In genomic region chr5:59813761-59814562, GRCh38 we compare ENCODE assay signal across 8 cellular contexts.
DNase-seq lines count a peak whose midpoint lies in the region; ATAC-seq and FAIRE-seq lines count a peak whose summit lies in the region.

No MANE protein-coding gene starts in this region.

- no peaks in the 10 kb centered on the region for H3K36me3 ChIP-seq in small intestine (ENCODE audit: control insufficient read depth in 2 of 2, insufficient read depth in 2 of 2, low read length in 2 of 2)

- ATAC-seq in HG02763 (IDR thresholded peaks at IDR 0.05; ENCODE audit: unreplicated experiment), result peak; percentile 57

- H3K9me3 ChIP-seq in small intestine (ENCODE audit: control insufficient read depth, low read depth), result no peaks in the 10 kb centered on the region

- H3K27ac ChIP-seq in small intestine (ENCODE audit: low read depth in 1 of 2, low read length in 1 of 2), result no peak overlapping the region

- FAIRE-seq in small intestine (lab: Jason Lieb, UNC), result no peak

- peak; percentile 15 for DNase-seq in stimulated activated CD4-positive, alpha-beta T cell treated with anti-CD3 and anti-CD28 coated beads, Interleukin-4, amount 100 ng/mL, for 24 hours
- no peak for DNase-seq in stimulated activated CD4-positive, alpha-beta T cell treated with anti-CD3 and anti-CD28 coated beads, Interleukin-4, amount 100 ng/mL, for 1 hour
- DNase-seq in NCI-H146 treated with DMSO at 0.1 percent for 48 hours (lab: John Stamatoyannopoulos, UW; ENCODE audit: unreplicated experiment) (peak; percentile 30), UCSD-AML1 (lab: John Stamatoyannopoulos, UW; ENCODE audit: unreplicated experiment) (peak; percentile 24), germinal center (ENCODE audit: low spot score) (peak; percentile 33), small intestine (peak; percentile 68)
- DNase-seq in stimulated activated CD4-positive, alpha-beta T cell treated with anti-CD3 and anti-CD28 coated beads, Interleukin-1b, Interleukin-23, amount 100 ng/mL, for 48 hours, result no peak

- H3K4me1 ChIP-seq in small intestine (ENCODE audit: control insufficient read depth in 2 of 2, insufficient read depth in 1 of 2, low read depth in 1 of 2, low read length in 1 of 2), result no peaks in the 10 kb centered on the region

- peaks cover 0 to 2% of the 10 kb centered on the region in 2 donors for H3K27me3 ChIP-seq in small intestine (ENCODE audit: control insufficient read depth in 2 of 2, insufficient read depth in 2 of 2, low read length in 2 of 2)

- 27 to 41% (median 36%) methylated on average over 8 of the region's 8 CpGs for WGBS in small intestine, 3 donors

- H3K4me3 ChIP-seq in small intestine (ENCODE audit: low read depth in 1 of 2, low read length in 2 of 2), result no peak overlapping the region

Comparison
In these comparisons a context has a peak if more than half of its experiments do, and no peak if none do; other contexts are left out.
1. DNase-seq: peak in stimulated activated CD4-positive, alpha-beta T cell treated with anti-CD3 and anti-CD28 coated beads, Interleukin-4, amount 100 ng/mL, for 24 hours (single experiment), NCI-H146 treated with DMSO at 0.1 percent for 48 hours (single experiment), UCSD-AML1 (single experiment), germinal center (single experiment) and small intestine (single experiment); none in stimulated activated CD4-positive, alpha-beta T cell treated with anti-CD3 and anti-CD28 coated beads, Interleukin-4, amount 100 ng/mL, for 1 hour (single experiment) and stimulated activated CD4-positive, alpha-beta T cell treated with anti-CD3 and anti-CD28 coated beads, Interleukin-1b, Interleukin-23, amount 100 ng/mL, for 48 hours (single experiment).